ENCODE assay signal across 13 cellular contexts in the genomic region with DNA sequence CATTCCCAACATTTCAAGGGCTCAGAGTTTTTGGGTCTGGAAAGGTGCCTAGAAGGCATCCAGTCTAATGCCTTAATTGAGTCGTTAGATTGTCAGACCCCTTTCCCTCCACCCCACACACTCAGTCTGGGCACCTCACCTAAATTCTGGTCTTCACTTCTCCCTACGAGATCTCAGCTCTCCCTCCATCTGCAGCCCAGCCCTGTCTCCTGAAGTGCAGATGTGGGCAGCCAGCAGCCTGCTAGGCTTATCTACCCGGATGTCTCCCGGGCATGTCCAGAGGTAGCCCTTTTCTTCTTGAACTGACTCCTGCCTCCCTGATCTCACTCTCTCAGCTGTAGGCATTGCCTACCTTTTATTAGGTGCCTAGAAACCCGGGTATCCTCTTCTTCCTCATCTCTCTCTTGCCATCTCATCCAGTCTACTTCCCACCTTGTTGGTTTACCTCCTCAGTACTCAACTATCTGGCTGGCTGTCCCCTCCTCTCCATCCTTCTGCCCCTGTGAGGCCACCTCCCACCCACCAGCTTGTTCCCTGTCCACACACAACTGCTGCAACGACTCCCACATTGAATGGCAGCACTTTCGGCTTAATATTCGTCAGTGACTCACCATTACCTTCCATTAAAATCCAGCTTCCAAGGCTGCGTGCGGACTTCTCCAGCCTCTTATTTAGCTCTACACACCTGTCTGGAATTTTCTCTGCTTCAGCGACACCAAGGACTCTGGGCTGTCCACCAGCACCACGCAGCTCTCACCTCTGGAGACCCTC. TPM values are rescaled to one million over a fixed set of nuclear protein-coding genes. Genes with fewer than 3 reads are reported as not detected.
DNase-seq lines count a peak whose midpoint lies in the region; ATAC-seq lines count a peak whose summit lies in the region.
"Had no signal": no experiment of that assay in that cellular context is flagged by ENCODE, and none has a peak within 500 bp of the region (broad histone marks: within the 10 kb centered on the region; RNA-seq: fewer than 3 reads in every experiment).

No MANE protein-coding gene starts in this region.

- peaks cover 52% of the 10 kb centered on the region for H3K27me3 Mint-ChIP-seq in activated CD8-positive, alpha-beta memory T cell treated with anti-CD3 and anti-CD28 coated beads, Interleukin-2, amount 10 ng/mL, durations not matched to agents 7 days and 5 days
- H3K27me3 Mint-ChIP-seq in T-helper 17 cell, result peaks cover 45% of the 10 kb centered on the region
- peaks cover 82% of the 10 kb centered on the region for H3K27me3 Mint-ChIP-seq in stimulated activated naive CD8-positive, alpha-beta T cell treated with anti-CD3 and anti-CD28 coated beads, Interleukin-15, amount 100 ng/mL, for 72 hours

- peaks cover 3% of the 10 kb centered on the region for H3K4me1 Mint-ChIP-seq in activated CD8-positive, alpha-beta memory T cell treated with anti-CD3 and anti-CD28 coated beads, Interleukin-2, amount 10 ng/mL, durations not matched to agents 7 days and 5 days
- H3K4me1 Mint-ChIP-seq in T-helper 17 cell, result peaks cover 4% of the 10 kb centered on the region
- peaks cover 7% of the 10 kb centered on the region for H3K4me1 Mint-ChIP-seq in stimulated activated naive CD8-positive, alpha-beta T cell treated with anti-CD3 and anti-CD28 coated beads, Interleukin-15, amount 100 ng/mL, for 72 hours

- no peak overlapping the region for H3K9ac ChIP-seq in iPS-15b (ENCODE audit: low read depth, low read length)

- no peak for ATAC-seq in activated CD8-positive, alpha-beta memory T cell treated with anti-CD3 and anti-CD28 coated beads, Interleukin-2, amount 10 ng/mL, durations not matched to agents 7 days and 5 days
- ATAC-seq in T-helper 17 cell (no peak), HG03039 (IDR thresholded peaks at IDR 0.05; ENCODE audit: unreplicated experiment) (no peak)
- ATAC-seq in stimulated activated naive CD8-positive, alpha-beta T cell treated with anti-CD3 and anti-CD28 coated beads, Interleukin-15, amount 100 ng/mL, for 72 hours, result no peak

- peak overlapping the region; percentile 37 for H3K4me3 ChIP-seq in iPS-15b (ENCODE audit: low read depth, low read length)

- no peak overlapping the region for H3K27ac Mint-ChIP-seq in activated CD8-positive, alpha-beta memory T cell treated with anti-CD3 and anti-CD28 coated beads, Interleukin-2, amount 10 ng/mL, durations not matched to agents 7 days and 5 days
- H3K27ac Mint-ChIP-seq in T-helper 17 cell, result no peak overlapping the region
- peak overlapping the region in 1 of 2 donors; percentile 31 for H3K27ac Mint-ChIP-seq in stimulated activated naive CD8-positive, alpha-beta T cell treated with anti-CD3 and anti-CD28 coated beads, Interleukin-15, amount 100 ng/mL, for 72 hours

- H3K36me3 Mint-ChIP-seq in activated CD8-positive, alpha-beta memory T cell treated with anti-CD3 and anti-CD28 coated beads, Interleukin-2, amount 10 ng/mL, durations not matched to agents 7 days and 5 days, result no peaks in the 10 kb centered on the region
- H3K36me3 Mint-ChIP-seq in T-helper 17 cell (ENCODE audit: low read depth), result no peaks in the 10 kb centered on the region

- DNase-seq in activated CD8-positive, alpha-beta memory T cell treated with anti-CD3 and anti-CD28 coated beads, Interleukin-2, amount 10 ng/mL, durations not matched to agents 7 days and 5 days, result no peak
- no peak for DNase-seq in activated CD8-positive, alpha-beta memory T cell treated with anti-CD3 and anti-CD28 coated beads for 24 hours
- DNase-seq in T-helper 17 cell (no peak), HuH-7.5 (ENCODE audit: low spot score) (no peak), HPDE6-E6E7 (ENCODE audit: extremely low spot score) (no peak)
- DNase-seq in stimulated activated naive CD8-positive, alpha-beta T cell treated with anti-CD3 and anti-CD28 coated beads, Interleukin-15, amount 100 ng/mL, for 72 hours, result no peak
- DNase-seq: GDM1; NK-92 treated with Interleukin-12 subunit alpha and Interleukin-12 subunit beta, amount 100 ng/mL, for 24 hours; sigmoid colon; upper lobe of right lung had no signal

- CTCF ChIA-PET in activated CD8-positive, alpha-beta memory T cell treated with anti-CD3 and anti-CD28 coated beads, Interleukin-2, amount 10 ng/mL, durations not matched to agents 7 days and 5 days (lab: Charles Lee), result interaction anchor here (1.5 kb wide), 1 partner anchor 229 kb away, joined by 3 read pairs; no protein-coding TSS in a partner anchor

- H3K4me1 ChIP-seq in iPS-15b (ENCODE audit: control insufficient read depth, insufficient read depth, low read length), result peaks cover 5% of the 10 kb centered on the region

- H3K4me3 Mint-ChIP-seq in activated CD8-positive, alpha-beta memory T cell treated with anti-CD3 and anti-CD28 coated beads, Interleukin-2, amount 10 ng/mL, durations not matched to agents 7 days and 5 days, result peak overlapping the region; percentile 22
- H3K4me3 Mint-ChIP-seq in T-helper 17 cell, result peak overlapping the region; percentile 82
- H3K4me3 Mint-ChIP-seq in stimulated activated naive CD8-positive, alpha-beta T cell treated with anti-CD3 and anti-CD28 coated beads, Interleukin-15, amount 100 ng/mL, for 72 hours, result peak overlapping the region; percentile 43 to 59

- no peaks in the 10 kb centered on the region for H3K9me3 Mint-ChIP-seq in activated CD8-positive, alpha-beta memory T cell treated with anti-CD3 and anti-CD28 coated beads, Interleukin-2, amount 10 ng/mL, durations not matched to agents 7 days and 5 days (ENCODE audit: low read depth)
- H3K9me3 Mint-ChIP-seq in stimulated activated naive CD8-positive, alpha-beta T cell treated with anti-CD3 and anti-CD28 coated beads, Interleukin-15, amount 100 ng/mL, for 72 hours, result no peaks in the 10 kb centered on the region

- H3K9me3 ChIP-seq in T-helper 17 cell (ENCODE audit: control insufficient read depth, low read length, poor library complexity, severe bottlenecking) (no peaks in the 10 kb centered on the region), iPS-15b (ENCODE audit: control insufficient read depth, insufficient read depth, low read length) (no peaks in the 10 kb centered on the region)
- H3K9me3 ChIP-seq: sigmoid colon, upper lobe of right lung had no signal

- H3K27me3 ChIP-seq in iPS-15b (ENCODE audit: control insufficient read depth, insufficient read depth, low read length), result peaks cover 24% of the 10 kb centered on the region

- H3K36me3 ChIP-seq in iPS-15b (ENCODE audit: control insufficient read depth, insufficient read depth, low read length), result no peaks in the 10 kb centered on the region
- H3K36me3 ChIP-seq: sigmoid colon, upper lobe of right lung had no signal

RNA-seq across cellular contexts. Expression of a gene that starts 6.2 kb away (rescaled TPM):
- total RNA-seq in activated CD8-positive, alpha-beta memory T cell treated with anti-CD3 and anti-CD28 coated beads, Interleukin-2, amount 10 ng/mL, durations not matched to agents 7 days and 5 days, result 1 to 10 TPM; 1.2 TPM
- under 1 TPM in 1 of 2 donors, not detected in 1; 0.42 TPM for total RNA-seq in T-helper 17 cell

RNA-seq across cellular contexts. Expression of a gene that starts 23.1 kb away (rescaled TPM):
- 1 to 10 TPM in 1 of 2 experiments, under 1 TPM in 1; 0.91 to 2.1 TPM for total RNA-seq in activated CD8-positive, alpha-beta memory T cell treated with anti-CD3 and anti-CD28 coated beads, Interleukin-2, amount 10 ng/mL, durations not matched to agents 7 days and 5 days
- total RNA-seq in T-helper 17 cell, result 1 to 10 TPM in 1 of 2 donors, under 1 TPM in 1; 0.91 to 1.7 TPM
- total RNA-seq: hepatocyte had no signal

RNA-seq across cellular contexts. Expression of a gene that starts 28.5 kb away (rescaled TPM):
- 10 to 100 TPM; 74.0 to 95.8 TPM for total RNA-seq in activated CD8-positive, alpha-beta memory T cell treated with anti-CD3 and anti-CD28 coated beads, Interleukin-2, amount 10 ng/mL, durations not matched to agents 7 days and 5 days
- total RNA-seq in T-helper 17 cell, result 10 to 100 TPM; 26.9 to 28.3 TPM

RNA-seq across cellular contexts. Expression of a gene that starts 48.9 kb away (rescaled TPM):
- 1 to 10 TPM in 1 of 2 experiments, under 1 TPM in 1; 0.89 to 3.1 TPM for total RNA-seq in activated CD8-positive, alpha-beta memory T cell treated with anti-CD3 and anti-CD28 coated beads, Interleukin-2, amount 10 ng/mL, durations not matched to agents 7 days and 5 days
- 10 to 100 TPM; 10.2 to 23.9 TPM for total RNA-seq in T-helper 17 cell
- total RNA-seq: sigmoid colon had no signal

Comparison
In these comparisons a context has a peak if more than half of its experiments do, and no peak if none do; other contexts are left out.
1. H3K4me3 Mint-ChIP-seq: peak in every context shown above with its lines; median percentile 82 in T-helper 17 cell; 51 in stimulated activated naive CD8-positive, alpha-beta T cell treated with anti-CD3 and anti-CD28 coated beads, Interleukin-15, amount 100 ng/mL, for 72 hours; 22 in activated CD8-positive, alpha-beta memory T cell treated with anti-CD3 and anti-CD28 coated beads, Interleukin-2, amount 10 ng/mL, durations not matched to agents 7 days and 5 days.